8 cellular contexts compared by ENCODE assay signal in the genomic region with DNA sequence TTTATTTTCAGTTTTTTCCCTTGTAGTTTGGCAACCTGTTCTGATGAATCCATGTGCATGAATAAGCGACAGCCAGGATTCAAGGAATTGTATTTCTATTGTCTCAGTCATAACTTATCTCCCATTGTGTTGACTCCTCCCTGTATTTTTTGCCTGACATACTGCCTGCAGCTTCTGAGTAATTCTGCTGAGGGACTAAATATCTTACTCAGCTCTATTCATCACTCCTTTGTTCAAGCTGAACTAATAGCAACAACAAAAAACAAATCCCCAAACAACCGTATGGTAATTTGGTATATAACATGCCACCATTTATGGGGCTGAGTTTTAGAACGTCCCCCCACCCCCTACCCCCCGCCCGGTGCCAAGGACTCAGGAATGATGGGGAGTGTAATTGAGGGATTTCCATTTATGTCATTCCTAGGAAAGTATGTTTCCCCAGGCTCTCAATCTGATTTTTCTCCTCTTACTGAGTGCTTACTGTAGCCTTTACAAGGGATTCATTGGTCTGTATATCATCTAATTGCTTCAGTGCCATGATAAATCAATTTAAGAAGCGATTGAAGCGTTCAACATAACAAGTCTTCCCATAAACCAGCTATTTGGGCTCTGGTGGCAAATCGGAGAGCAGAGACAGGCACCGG. TPM values are rescaled to one million over a fixed set of nuclear protein-coding genes. Genes with fewer than 3 reads are reported as not detected.
DNase-seq lines count a peak whose midpoint lies in the region; ATAC-seq and TF ChIP-seq lines count a peak whose summit lies in the region.

No MANE protein-coding gene starts in this region.

- peaks cover 16% of the 10 kb centered on the region for H3K4me1 Mint-ChIP-seq in CD8-positive, alpha-beta T cell (ENCODE audit: low read depth)
- H3K4me1 Mint-ChIP-seq in central memory CD8-positive, alpha-beta T cell = peaks cover 10% of the 10 kb centered on the region

- CTCF ChIA-PET in CD8-positive, alpha-beta T cell (lab: Charles Lee) = interaction anchor here (0.6 to 10.3 kb wide), 78 partner anchors 9 to 429 kb away, joined by 3 to 118 read pairs (median 5); a partner anchor contains a TSS

- H3K4me3 ChIP-seq in CD8-positive, alpha-beta T cell (ENCODE audit: low read depth, low read length) = peak overlapping the region; percentile 49
- H3K4me3 ChIP-seq in mucosa of stomach (ENCODE audit: low read length) = peak overlapping the region; percentile 78

- H3K36me3 ChIP-seq in CD8-positive, alpha-beta T cell (ENCODE audit: insufficient read depth, low read length) = no peaks in the 10 kb centered on the region
- no peaks in the 10 kb centered on the region for H3K36me3 ChIP-seq in KOPT-K1 (ENCODE audit: insufficient read depth, low read length)
- H3K36me3 ChIP-seq in mucosa of stomach (ENCODE audit: control insufficient read depth, insufficient read depth, low read length) = no peaks in the 10 kb centered on the region

- intact Hi-C loops in CD8-positive, alpha-beta T cell (cut with DNase I, micrococcal nuclease) = loop anchor here (5.0 kb wide), 3 partner anchors 79 to 339 kb away; a partner anchor contains a TSS

- no peak for ATAC-seq in CD8-positive, alpha-beta T cell
- ATAC-seq in central memory CD8-positive, alpha-beta T cell (replicated peaks; ENCODE audit: extremely low read depth, poor library complexity, severe bottlenecking) = no peak
- ATAC-seq in HG03378 (IDR thresholded peaks at IDR 0.05; ENCODE audit: unreplicated experiment) = no peak

- POLR2A ChIA-PET in CD8-positive, alpha-beta T cell (lab: Charles Lee) = interaction anchor here (0.6 to 2.2 kb wide), 13 partner anchors 16 to 423 kb away, joined by 3 to 14 read pairs (median 3); a partner anchor contains a TSS

- no peak overlapping the region for H3K27ac ChIP-seq in CD8-positive, alpha-beta T cell (ENCODE audit: low read depth, low read length)
- H3K27ac ChIP-seq in KOPT-K1 (ENCODE audit: low read depth, low read length, poor library complexity, severe bottlenecking) = peak overlapping the region; percentile 52

- H3K9ac ChIP-seq in mucosa of stomach (ENCODE audit: low read length) = peak overlapping the region; percentile 88

- no peaks in the 10 kb centered on the region for H3K27me3 Mint-ChIP-seq in CD8-positive, alpha-beta T cell (ENCODE audit: low read depth)
- no peaks in the 10 kb centered on the region for H3K27me3 Mint-ChIP-seq in central memory CD8-positive, alpha-beta T cell

- H3K27me3 ChIP-seq in CD8-positive, alpha-beta T cell (ENCODE audit: insufficient read depth, low read length) = no peaks in the 10 kb centered on the region
- no peaks in the 10 kb centered on the region for H3K27me3 ChIP-seq in mucosa of stomach (ENCODE audit: control insufficient read depth, insufficient read depth, low read length)

- H3K27ac Mint-ChIP-seq in CD8-positive, alpha-beta T cell = peak overlapping the region; percentile 74
- peak overlapping the region; percentile 80 for H3K27ac Mint-ChIP-seq in central memory CD8-positive, alpha-beta T cell (ENCODE audit: low read depth)

- H3K4me3 Mint-ChIP-seq in CD8-positive, alpha-beta T cell = peak overlapping the region; percentile 86
- peak overlapping the region; percentile 86 for H3K4me3 Mint-ChIP-seq in central memory CD8-positive, alpha-beta T cell

- H3K9me3 Mint-ChIP-seq in CD8-positive, alpha-beta T cell = no peaks in the 10 kb centered on the region
- H3K9me3 Mint-ChIP-seq in central memory CD8-positive, alpha-beta T cell = no peaks in the 10 kb centered on the region

- H3K36me3 Mint-ChIP-seq in CD8-positive, alpha-beta T cell = no peaks in the 10 kb centered on the region
- H3K36me3 Mint-ChIP-seq in central memory CD8-positive, alpha-beta T cell (ENCODE audit: insufficient read depth) = no peaks in the 10 kb centered on the region

- DNase-seq in CD8-positive, alpha-beta T cell = no peak
- no peak for DNase-seq in central memory CD8-positive, alpha-beta T cell (ENCODE audit: low spot score in 2 of 2)
- no peak for DNase-seq in stimulated activated naive CD4-positive, alpha-beta T cell treated with Interleukin-2 at 50 U/mL for 16 hours (lab: John Stamatoyannopoulos, UW)
- no peak for DNase-seq in GF-D8 (lab: John Stamatoyannopoulos, UW)
- DNase-seq in NK-92 (lab: John Stamatoyannopoulos, UW; ENCODE audit: unreplicated experiment) = no peak

- no peak for TF ChIP-seq CTCF in CD8-positive, alpha-beta T cell (IDR thresholded peaks at IDR 0.05)

- H3K9me3 ChIP-seq in CD8-positive, alpha-beta T cell (ENCODE audit: low read length) = no peaks in the 10 kb centered on the region
- H3K9me3 ChIP-seq in KOPT-K1 (ENCODE audit: insufficient read depth, low read length, poor library complexity, severe bottlenecking) (no peaks in the 10 kb centered on the region), mucosa of stomach (ENCODE audit: control insufficient read depth, low read length) (no peaks in the 10 kb centered on the region)

- peaks cover 5% of the 10 kb centered on the region for H3K4me1 ChIP-seq in CD8-positive, alpha-beta T cell (ENCODE audit: insufficient read depth, low read length)
- H3K4me1 ChIP-seq in mucosa of stomach (ENCODE audit: control insufficient read depth, insufficient read depth, low read length) = peaks cover 24% of the 10 kb centered on the region

RNA-seq across cellular contexts. Expression of a gene that starts 40.9 kb away (rescaled TPM):
- total RNA-seq in CD8-positive, alpha-beta T cell = 1 to 10 TPM; 7.4 to 8.6 TPM

RNA-seq across cellular contexts. Expression of a gene that starts 55.6 kb away (rescaled TPM):
- 10 to 100 TPM; 62.3 to 63.0 TPM for total RNA-seq in CD8-positive, alpha-beta T cell
